ENCODE assay signal across 8 cellular contexts in the genomic region with DNA sequence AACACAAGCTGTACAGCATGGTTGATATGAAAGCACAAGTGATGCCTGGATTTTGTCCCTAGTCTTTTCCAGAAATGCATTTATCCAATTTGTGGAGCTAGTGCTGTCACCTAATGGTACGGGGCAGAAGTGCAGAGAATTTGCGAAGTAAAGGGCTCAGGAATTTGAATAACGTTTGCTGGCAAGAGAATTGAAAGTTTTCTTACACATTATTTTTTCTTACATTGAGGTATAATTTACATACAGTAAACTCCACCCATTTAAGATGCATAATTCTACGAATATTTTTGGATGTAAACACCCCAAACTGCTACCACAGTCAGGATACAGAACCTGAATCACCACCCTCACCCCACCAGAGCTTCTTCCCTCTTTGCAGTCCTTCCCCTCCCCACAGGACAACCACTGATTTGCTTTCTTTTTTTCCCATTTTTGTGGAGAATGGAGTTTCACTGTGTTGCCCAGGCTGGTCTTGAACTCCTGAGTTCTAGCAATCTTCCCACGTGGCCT. TPM values are rescaled to one million over a fixed set of nuclear protein-coding genes. Genes with fewer than 3 reads are reported as not detected.
A peak's percentile ranks its signal among the peaks of the same experiment; 100 is the strongest.
DNase-seq lines count a peak whose midpoint lies in the region; ATAC-seq and TF ChIP-seq lines count a peak whose summit lies in the region.

No MANE protein-coding gene starts in this region.

- ATAC-seq in GM21367 (IDR thresholded peaks at IDR 0.05; ENCODE audit: unreplicated experiment) (no peak), HG03432 (IDR thresholded peaks at IDR 0.05; ENCODE audit: unreplicated experiment) (no peak)

- H3K27me3 ChIP-seq in tibial nerve, result no peaks in the 10 kb centered on the region

- WGBS in tibial nerve, 2 donors, result 15 to 17% methylated on average over 5 of the region's 5 CpGs

- TF ChIP-seq POLR2A in tibial nerve (IDR thresholded peaks at IDR 0.05), result no peak

- DNase-seq in AG08395 (ENCODE audit: low spot score) (peak; percentile 65), GM03348 (ENCODE audit: low spot score) (peak; percentile 75), NCI-H1694 treated with DMSO at 0.1 percent for 48 hours (lab: John Stamatoyannopoulos, UW) (peak; percentile 26), amniotic epithelial cell (ENCODE audit: low read depth) (peak; percentile 53), iPS-NIHi7 (ENCODE audit: extremely low spot score) (peak; percentile 63), tibial nerve (ENCODE audit: low spot score in 2 of 2) (peak in 1 of 2 donors; percentile 22)

- no peak overlapping the region for H3K27ac ChIP-seq in tibial nerve

- no peaks in the 10 kb centered on the region for H3K9me3 ChIP-seq in tibial nerve

- H3K4me3 ChIP-seq in tibial nerve, result no peak overlapping the region

- no peaks in the 10 kb centered on the region for H3K36me3 ChIP-seq in tibial nerve

- peaks cover 0 to 9% (median 0%) of the 10 kb centered on the region in 4 donors for H3K4me1 ChIP-seq in tibial nerve

- no peak for TF ChIP-seq EP300 in tibial nerve (IDR thresholded peaks at IDR 0.05)

- TF ChIP-seq CTCF in tibial nerve (IDR thresholded peaks at IDR 0.05), result peak; percentile 55 to 66 (median 59)

RNA-seq across cellular contexts. Expression of a gene that starts 3.5 kb away (rescaled TPM):
- 1 to 10 TPM in 1 of 4 donors, under 1 TPM in 2, not detected in 1; 0.39 to 2.6 (median 0.84) TPM for total RNA-seq in tibial nerve

RNA-seq across cellular contexts. Expression of a gene that starts 53.5 kb away (rescaled TPM):
- 100 to 1,000 TPM; 153 to 895 (median 613) TPM for total RNA-seq in tibial nerve
